ENCODE assay signal across 8 cellular contexts in genomic region chr14:70808402-70809237, GRCh38.
A peak's percentile ranks its signal among the peaks of the same experiment; 100 is the strongest.
DNase-seq lines count a peak whose midpoint lies in the region; ATAC-seq and TF ChIP-seq lines count a peak whose summit lies in the region.

No MANE protein-coding gene starts in this region.

- H3K27me3 Mint-ChIP-seq in central memory CD8-positive, alpha-beta T cell = no peaks in the 10 kb centered on the region
- no peaks in the 10 kb centered on the region for H3K27me3 Mint-ChIP-seq in memory B cell

- TF ChIP-seq CTCF in C4-2B (conservative IDR thresholded peaks at IDR 0.05) (no peak; the same call in 1 of the 2 replicates), VCaP (conservative IDR thresholded peaks at IDR 0.05) (no peak)

- H3K36me3 Mint-ChIP-seq in central memory CD8-positive, alpha-beta T cell (ENCODE audit: insufficient read depth) = peaks cover 7% of the 10 kb centered on the region
- H3K36me3 Mint-ChIP-seq in memory B cell = no peaks in the 10 kb centered on the region

- peak overlapping the region; percentile 4 for H3K27ac Mint-ChIP-seq in central memory CD8-positive, alpha-beta T cell (ENCODE audit: low read depth)
- H3K27ac Mint-ChIP-seq in memory B cell = peak overlapping the region; percentile 81

- DNase-seq in HK-2 (ENCODE audit: unreplicated experiment) = peak; percentile 65
- no peak for DNase-seq in central memory CD8-positive, alpha-beta T cell (ENCODE audit: low spot score in 2 of 2)
- no peak for DNase-seq in memory B cell (ENCODE audit: low spot score in 2 of 2)
- peak; percentile 64 for DNase-seq in stimulated activated naive CD8-positive, alpha-beta T cell treated with anti-CD3 and anti-CD28 coated beads, Interleukin-15, Interleukin-2, amounts not matched to agents 100 U/mL and 50 U/mL, for 24 hours
- DNase-seq in medulla oblongata (ENCODE audit: extremely low spot score) = no peak

- ATAC-seq in GM21381 (IDR thresholded peaks at IDR 0.05; ENCODE audit: unreplicated experiment) = peak; percentile 17
- ATAC-seq in central memory CD8-positive, alpha-beta T cell (replicated peaks; ENCODE audit: extremely low read depth, poor library complexity, severe bottlenecking) = peak; percentile 35
- no peak for ATAC-seq in memory B cell (ENCODE audit: low read depth)
- peak; percentile 11 for ATAC-seq in stimulated activated naive CD8-positive, alpha-beta T cell treated with anti-CD3 and anti-CD28 coated beads, Interleukin-15, Interleukin-2, amounts not matched to agents 100 U/mL and 50 U/mL, for 24 hours

- peaks cover 11% of the 10 kb centered on the region for H3K4me1 Mint-ChIP-seq in central memory CD8-positive, alpha-beta T cell
- H3K4me1 Mint-ChIP-seq in memory B cell = peaks cover 15% of the 10 kb centered on the region

- peak overlapping the region; percentile 49 for H3K27ac ChIP-seq in C4-2B
- H3K27ac ChIP-seq in VCaP = peak overlapping the region; percentile 82

- no peaks in the 10 kb centered on the region for H3K9me3 Mint-ChIP-seq in central memory CD8-positive, alpha-beta T cell
- H3K9me3 Mint-ChIP-seq in memory B cell = no peaks in the 10 kb centered on the region

- H3K4me3 Mint-ChIP-seq in central memory CD8-positive, alpha-beta T cell = no peak overlapping the region
- H3K4me3 Mint-ChIP-seq in memory B cell = peak overlapping the region; percentile 87

Comparison
In these comparisons a context has a peak if more than half of its experiments do, and no peak if none do; other contexts are left out.
1. DNase-seq: peak in HK-2 (single experiment) and stimulated activated naive CD8-positive, alpha-beta T cell treated with anti-CD3 and anti-CD28 coated beads, Interleukin-15, Interleukin-2, amounts not matched to agents 100 U/mL and 50 U/mL, for 24 hours (single experiment); none in central memory CD8-positive, alpha-beta T cell (0 of 2), memory B cell (0 of 2) and medulla oblongata (single experiment).